Comparison of ENCODE assay signal across 16 cellular contexts in the genomic region with DNA sequence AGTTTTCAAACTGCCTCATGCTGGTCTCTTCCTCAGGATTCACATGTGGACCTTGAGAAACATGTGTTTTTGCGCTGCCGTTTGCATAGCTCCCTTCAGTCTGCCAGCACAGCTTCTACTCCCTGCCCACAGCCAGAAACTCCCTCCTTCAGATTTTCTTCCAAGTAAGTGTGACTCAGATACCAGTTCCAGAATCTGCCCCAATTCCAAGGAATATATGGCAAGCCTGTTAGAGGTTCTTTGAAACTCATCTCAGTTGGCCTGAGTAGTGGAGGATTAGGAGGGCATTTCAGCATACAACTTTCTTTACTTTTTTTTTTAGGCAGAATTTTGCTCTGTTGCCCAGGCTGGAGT.
DNase-seq lines count a peak whose midpoint lies in the region; ATAC-seq, FAIRE-seq and TF ChIP-seq lines count a peak whose summit lies in the region.
"Had no signal": no experiment of that assay in that cellular context is flagged by ENCODE, and none has a peak within 500 bp of the region (broad histone marks: within the 10 kb centered on the region; RNA-seq: fewer than 3 reads in every experiment).

No MANE protein-coding gene starts in this region.

- 60 to 74% methylated on average over 2 of the region's 2 CpGs for WGBS in thyroid gland, 2 donors

- H3K36me3 ChIP-seq in thyroid gland = no peaks in the 10 kb centered on the region
- H3K36me3 ChIP-seq: colonic mucosa, HAP-1 had no signal

- no peaks in the 10 kb centered on the region for H3K27me3 ChIP-seq in thyroid gland
- H3K27me3 ChIP-seq: colonic mucosa had no signal

- no peaks in the 10 kb centered on the region for H3K9me3 ChIP-seq in thyroid gland
- H3K9me3 ChIP-seq: colonic mucosa, HAP-1 had no signal

- no peak for TF ChIP-seq CTCF in thyroid gland (IDR thresholded peaks at IDR 0.05)

- ATAC-seq in sciatic nerve = peak; percentile 50
- ATAC-seq: CD8-positive, alpha-beta T cell; stimulated activated memory B cell treated with anti-CD40 and anti-IgM and Interleukin-4, amounts not matched to agents 10 μg/mL and 1 μg/mL and 100 μg/mL, for 72 hours had no signal

- H3K4me3 ChIP-seq in thyroid gland (replicated peaks in 1 of 3) = no peak overlapping the region
- H3K4me3 ChIP-seq: colonic mucosa, HAP-1 had no signal

- intact Hi-C loops in sciatic nerve (cut with DNase I) (no loop called here), thyroid gland (cut with DNase I) (no loop called here)

- DNase-seq in EH (ENCODE audit: low read depth) (peak; percentile 89), RCC 7860 (ENCODE audit: low spot score) (peak; percentile 54), fibroblast of gingiva (ENCODE audit: low read depth) (peak; percentile 96), sciatic nerve (ENCODE audit: low spot score) (no peak), dermis blood vessel endothelial cell (no peak), KG1 (lab: John Stamatoyannopoulos, UW) (no peak), thyroid gland (no peak)
- DNase-seq in activated naive CD4-positive, alpha-beta T cell (lab: John Stamatoyannopoulos, UW) = no peak
- DNase-seq: CD8-positive, alpha-beta T cell; colonic mucosa; foreskin melanocyte; islet precursor cell; MV-4-11; stimulated activated CD4-positive, alpha-beta T cell treated with anti-CD3 and anti-CD28 coated beads, Interleukin-4, amount 100 ng/mL, for 24 hours had no signal

- no peak for FAIRE-seq in RCC 7860 (lab: Jason Lieb, UNC)

- H3K27ac ChIP-seq in thyroid gland = no peak overlapping the region
- H3K27ac ChIP-seq: colonic mucosa had no signal

- no peak for TF ChIP-seq POLR2A in thyroid gland (IDR thresholded peaks at IDR 0.05)

- peaks cover 0 to 10% of the 10 kb centered on the region in 2 donors for H3K4me1 ChIP-seq in thyroid gland
- H3K4me1 ChIP-seq: colonic mucosa, HAP-1 had no signal

Comparison
In these comparisons a context has a peak if more than half of its experiments do, and no peak if none do; other contexts are left out.
1. DNase-seq: peak in EH (single experiment), RCC 7860 (single experiment) and fibroblast of gingiva (single experiment); none in sciatic nerve (single experiment), dermis blood vessel endothelial cell (single experiment), KG1 (single experiment), activated naive CD4-positive, alpha-beta T cell (0 of 4) and thyroid gland (0 of 2).